Comparison of ENCODE assay signal across 20 cellular contexts in the genomic region with DNA sequence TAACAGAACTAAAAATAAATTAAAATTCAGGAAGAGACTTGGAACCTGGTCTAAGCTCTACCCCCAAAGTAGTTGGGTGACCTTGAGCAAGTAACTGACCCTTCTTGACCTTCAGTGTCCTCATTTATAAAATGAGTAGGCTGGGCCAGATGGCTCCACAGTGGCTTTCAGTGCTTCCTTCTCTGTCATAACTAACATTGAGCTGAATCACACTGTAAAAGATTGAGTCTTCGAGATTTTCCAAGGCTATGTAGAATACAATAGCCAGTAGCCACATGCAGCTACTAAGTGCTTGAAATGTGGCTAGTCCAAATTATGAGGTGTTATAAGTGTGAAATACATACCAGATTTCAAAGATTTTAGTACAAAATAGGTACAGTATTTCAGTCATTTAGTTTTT.
"Had no signal": no experiment of that assay in that cellular context is flagged by ENCODE, and none has a peak within 500 bp of the region (broad histone marks: within the 10 kb centered on the region; RNA-seq: fewer than 3 reads in every experiment).

No MANE protein-coding gene starts in this region.

- H3K9me3 ChIP-seq: esophagus muscularis mucosa, heart right ventricle, lower lobe of right lung, tibial nerve had no signal

- H3K36me3 ChIP-seq: esophagus muscularis mucosa, heart right ventricle, lower lobe of right lung, tibial nerve had no signal

- H3K4me3 ChIP-seq: coronary artery, esophagus muscularis mucosa, heart right ventricle, lower lobe of right lung, tibial nerve had no signal

- DNase-seq: activated CD4-positive, alpha-beta memory T cell treated with anti-CD3 and anti-CD28 coated beads, Interleukin-2, amount 10 ng/mL, durations not matched to agents 7 days and 5 days; activated CD4-positive, alpha-beta T cell treated with anti-CD3 and anti-CD28 coated beads for 48 hours; activated CD4-positive, CD25-positive, alpha-beta regulatory T cell; activated CD8-positive, alpha-beta memory T cell treated with anti-CD3 and anti-CD28 coated beads, Interleukin-2, amount 10 ng/mL, durations not matched to agents 7 days and 5 days; activated naive CD4-positive, alpha-beta T cell; activated naive CD8-positive, alpha-beta T cell treated with anti-CD3 and anti-CD28 coated beads for 36 hours; amniotic stem cell; central memory CD4-positive, alpha-beta T cell; heart right ventricle; lower lobe of right lung; posterior cingulate gyrus; stimulated activated CD4-positive, alpha-beta T cell treated with anti-CD3 and anti-CD28 coated beads, Interleukin-12 subunit alpha, Interleukin-12 subunit beta, amount 100 ng/mL, for 4 hours; stimulated activated CD4-positive, alpha-beta T cell treated with anti-CD3 and anti-CD28 coated beads, Interleukin-1b, Interleukin-23, amount 100 ng/mL, for 48 hours; stimulated activated naive CD8-positive, alpha-beta T cell treated with anti-CD3 and anti-CD28 coated beads, Interleukin-15, Interleukin-2, amounts not matched to agents 100 U/mL and 50 U/mL, for 24 hours; T-helper 1 cell; T-helper 9 cell had no signal

- H3K27me3 ChIP-seq: esophagus muscularis mucosa had no signal

- FAIRE-seq: urothelium cell line had no signal

- H3K27ac ChIP-seq: coronary artery, esophagus muscularis mucosa, heart right ventricle, lower lobe of right lung, tibial nerve had no signal

- H3K4me1 ChIP-seq: esophagus muscularis mucosa, tibial nerve had no signal
